In the genomic region with DNA sequence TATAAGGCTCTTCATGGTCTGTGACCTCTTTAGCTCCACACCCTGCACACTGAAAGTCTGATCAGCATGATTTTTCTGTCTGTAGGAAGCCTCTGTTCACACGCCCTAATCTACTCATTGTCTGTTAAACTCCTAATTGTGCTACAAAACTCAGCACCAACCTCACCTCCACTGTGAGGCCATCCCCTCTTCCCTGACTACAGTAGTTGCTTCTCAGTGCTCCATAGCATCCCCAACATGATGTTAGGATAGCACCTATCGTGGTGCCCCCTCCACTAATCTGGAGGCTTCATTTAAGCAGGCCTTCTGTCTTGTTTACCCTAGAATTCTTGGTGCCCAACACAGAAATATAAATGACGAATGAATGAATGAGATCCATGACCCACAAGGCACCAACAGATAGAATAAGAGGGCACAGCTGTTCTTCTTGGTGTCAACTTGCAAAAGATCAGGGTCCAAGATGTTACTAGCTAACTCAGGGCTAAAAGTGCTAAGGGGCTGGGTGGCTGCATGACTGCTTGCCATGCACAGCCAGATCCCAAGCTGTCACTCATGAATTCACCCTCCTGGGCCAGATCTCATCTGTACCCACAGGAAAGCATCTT, we compare ENCODE assay signal across 15 cellular contexts. TPM values are rescaled to one million over a fixed set of nuclear protein-coding genes. Genes with fewer than 3 reads are reported as not detected.
A peak's percentile ranks its signal among the peaks of the same experiment; 100 is the strongest.
DNase-seq lines count a peak whose midpoint lies in the region; ATAC-seq, FAIRE-seq and TF ChIP-seq lines count a peak whose summit lies in the region.
"Had no signal": no experiment of that assay in that cellular context is flagged by ENCODE, and none has a peak within 500 bp of the region (broad histone marks: within the 10 kb centered on the region; RNA-seq: fewer than 3 reads in every experiment).

No MANE protein-coding gene starts in this region.

- no peak for TF ChIP-seq RAD21 in HCT116 (IDR thresholded peaks at IDR 0.05; ENCODE audit: low read depth)

- RAD21 ChIA-PET in HCT116 (lab: Charles Lee; ENCODE audit: low non-redundant PET in 1 of 2, low total read pairs in 2 of 2, uncharacterized antibody in 2 of 2, unreplicated experiment in 2 of 2): no interaction called here

- no peaks in the 10 kb centered on the region for H3K36me3 ChIP-seq in CD8-positive, alpha-beta T cell (ENCODE audit: insufficient read depth, low read length)
- 0 out of 4 replicates have a peak, but pooled peaks cover 0 to 6% of the 10 kb centered on the region in 2 experiments for H3K36me3 ChIP-seq in HCT116 (ENCODE audit: control insufficient read depth in 1 of 2, insufficient read depth in 2 of 2, low read length in 2 of 2)

- H3K4me3 ChIP-seq in CD8-positive, alpha-beta T cell (ENCODE audit: low read depth, low read length): no peak overlapping the region
- no peak overlapping the region for H3K4me3 ChIP-seq in HCT116 (replicated peaks in 1 of 2; ENCODE audit: low read depth in 1 of 2, low read length in 2 of 2)
- H3K4me3 ChIP-seq: SK-N-MC, testis had no signal

- no peaks in the 10 kb centered on the region for H3K9me2 ChIP-seq in HCT116 (ENCODE audit: insufficient read depth)

- H3K9me3 ChIP-seq in CD8-positive, alpha-beta T cell (ENCODE audit: low read length): no peaks in the 10 kb centered on the region
- H3K9me3 ChIP-seq in HCT116 (ENCODE audit: control insufficient read depth in 1 of 2, insufficient read depth in 1 of 2, low read depth in 1 of 2, low read length in 2 of 2): no peaks in the 10 kb centered on the region
- H3K9me3 ChIP-seq: testis had no signal

- CTCF ChIA-PET in CD8-positive, alpha-beta T cell (lab: Charles Lee): interaction anchor here (1.7 kb wide), 1 partner anchor 10 kb away, joined by 4 read pairs; no protein-coding TSS in a partner anchor
- CTCF ChIA-PET in HCT116 (lab: Charles Lee): interaction anchor here (0.6 kb wide), 1 partner anchor 39 kb away, joined by 3 read pairs; no protein-coding TSS in a partner anchor
- CTCF ChIA-PET in activated CD8-positive, alpha-beta T cell treated with anti-CD3 and anti-CD28 coated beads for 36 hours (lab: Charles Lee): interaction anchor here (1.0 to 3.1 kb wide), 3 partner anchors 9 to 40 kb away, joined by 3 to 10 read pairs (median 6); no protein-coding TSS in a partner anchor

- TF ChIP-seq CTCF in CD8-positive, alpha-beta T cell (IDR thresholded peaks at IDR 0.05): no peak
- TF ChIP-seq CTCF in HCT116 (IDR thresholded peaks at IDR 0.05 in 2 of 3, conservative IDR thresholded peaks at IDR 0.05 in 1 of 3; ENCODE audit: borderline replicate concordance in 1 of 3, insufficient read depth in 1 of 3, low read depth in 2 of 3, low read length in 2 of 3): no peak
- no peak for TF ChIP-seq CTCF in activated CD8-positive, alpha-beta T cell treated with anti-CD3 and anti-CD28 coated beads for 36 hours (IDR thresholded peaks at IDR 0.05)

- no peak for DNase-seq in CD8-positive, alpha-beta T cell
- no peak for DNase-seq in HCT116 (ENCODE audit: low read depth, low spot score)
- peak; percentile 56 for DNase-seq in activated CD8-positive, alpha-beta T cell treated with anti-CD3 and anti-CD28 coated beads for 36 hours
- peak; percentile 61 for DNase-seq in myocyte (ENCODE audit: low read depth)
- DNase-seq in GM12891 (ENCODE audit: insufficient read length, low spot score): no peak
- no peak for DNase-seq in substantia nigra (lab: John Stamatoyannopoulos, UW)
- DNase-seq: activated gamma-delta T cell treated with Interleukin-2 at 50 U/mL for 16 hours, GF-D8, NCI-H1694, right cardiac atrium, testis had no signal

- no peak overlapping the region for H2AFZ ChIP-seq in HCT116 (ENCODE audit: low read depth, low read length, poor library complexity, severe bottlenecking)

- H3K27me3 ChIP-seq in CD8-positive, alpha-beta T cell (ENCODE audit: insufficient read depth, low read length): no peaks in the 10 kb centered on the region
- H3K27me3 ChIP-seq in HCT116 (ENCODE audit: insufficient read depth, low read length): no peaks in the 10 kb centered on the region
- H3K27me3 ChIP-seq: testis had no signal

- intact Hi-C loops in CD8-positive, alpha-beta T cell (cut with DNase I, micrococcal nuclease): no loop called here
- intact Hi-C loops in HCT116 (cut with micrococcal nuclease): no loop called here
- intact Hi-C loops in activated CD8-positive, alpha-beta T cell treated with anti-CD3 and anti-CD28 coated beads for 36 hours (cut with micrococcal nuclease): no loop called here

- H3K9me3 Mint-ChIP-seq in CD8-positive, alpha-beta T cell: no peaks in the 10 kb centered on the region
- H3K9me3 Mint-ChIP-seq in activated CD8-positive, alpha-beta T cell treated with anti-CD3 and anti-CD28 coated beads for 36 hours: no peaks in the 10 kb centered on the region
- H3K9me3 Mint-ChIP-seq: mesothelial cell of epicardium had no signal

- H3K4me1 ChIP-seq in CD8-positive, alpha-beta T cell (ENCODE audit: insufficient read depth, low read length): peaks cover 4% of the 10 kb centered on the region
- peaks cover 5 to 23% of the 10 kb centered on the region in 2 experiments for H3K4me1 ChIP-seq in HCT116 (ENCODE audit: control insufficient read depth in 1 of 2, insufficient read depth in 2 of 2, low read length in 2 of 2)

- no peaks in the 10 kb centered on the region for H4K20me1 ChIP-seq in HCT116 (ENCODE audit: insufficient read depth)

- TF ChIP-seq POLR2A in HCT116 (IDR thresholded peaks at IDR 0.05; ENCODE audit: borderline replicate concordance, extremely low read depth, insufficient read depth, insufficient read length) (no peak), GM12891 (IDR thresholded peaks at IDR 0.05; ENCODE audit: low read depth, low read length) (no peak)

- H3K79me2 ChIP-seq in HCT116 (ENCODE audit: insufficient read depth, low read length): no peaks in the 10 kb centered on the region

- H3K36me3 Mint-ChIP-seq in CD8-positive, alpha-beta T cell: no peaks in the 10 kb centered on the region
- H3K36me3 Mint-ChIP-seq in activated CD8-positive, alpha-beta T cell treated with anti-CD3 and anti-CD28 coated beads for 36 hours (ENCODE audit: low read depth): no peaks in the 10 kb centered on the region
- H3K36me3 Mint-ChIP-seq: mesothelial cell of epicardium had no signal

- POLR2A ChIA-PET in CD8-positive, alpha-beta T cell (lab: Charles Lee): no interaction called here
- POLR2A ChIA-PET in HCT116 (lab: Charles Lee): no interaction called here
- POLR2A ChIA-PET in activated CD8-positive, alpha-beta T cell treated with anti-CD3 and anti-CD28 coated beads for 36 hours (lab: Charles Lee): interaction anchor here (0.6 to 1.2 kb wide), 4 partner anchors 15 to 117 kb away, joined by 3 to 4 read pairs (median 3); no protein-coding TSS in a partner anchor

- H3K27ac Mint-ChIP-seq in CD8-positive, alpha-beta T cell: peak overlapping the region; percentile 6
- H3K27ac Mint-ChIP-seq in activated CD8-positive, alpha-beta T cell treated with anti-CD3 and anti-CD28 coated beads for 36 hours: peak overlapping the region; percentile 51
- H3K27ac Mint-ChIP-seq: mesothelial cell of epicardium had no signal

- no TSS peak for BruUV-seq in HCT116 (replicated peaks; lab: Mats Ljungman, UMichigan)

- FAIRE-seq in GM12891 (lab: Jason Lieb, UNC): no peak
- FAIRE-seq: TTC549 had no signal

- ATAC-seq in CD8-positive, alpha-beta T cell: no peak
- 0 out of 2 replicates have a peak, but pooled peaks have one; percentile 2 for ATAC-seq in HCT116
- ATAC-seq in activated CD8-positive, alpha-beta T cell treated with anti-CD3 and anti-CD28 coated beads for 36 hours: no peak
- ATAC-seq in HG03378 (IDR thresholded peaks at IDR 0.05; ENCODE audit: unreplicated experiment): no peak
- ATAC-seq: right cardiac atrium had no signal

- no peak overlapping the region for H3K27ac ChIP-seq in CD8-positive, alpha-beta T cell (ENCODE audit: low read depth, low read length)
- H3K27ac ChIP-seq in HCT116 (ENCODE audit: low read depth, low read length) (no peak overlapping the region), substantia nigra (ENCODE audit: low read depth, low read length, poor library complexity, severe bottlenecking) (no peak overlapping the region)
- H3K27ac ChIP-seq: SK-N-MC, testis had no signal

- peak overlapping the region; percentile 51 for H3K4me2 ChIP-seq in HCT116 (ENCODE audit: low read length)

- no peaks in the 10 kb centered on the region for H3K27me3 Mint-ChIP-seq in CD8-positive, alpha-beta T cell (ENCODE audit: low read depth)
- H3K27me3 Mint-ChIP-seq in activated CD8-positive, alpha-beta T cell treated with anti-CD3 and anti-CD28 coated beads for 36 hours: peaks cover 15% of the 10 kb centered on the region

- H3K9ac ChIP-seq in HCT116 (ENCODE audit: low read length): no peak overlapping the region

- H3K4me1 Mint-ChIP-seq in CD8-positive, alpha-beta T cell (ENCODE audit: low read depth): peaks cover 18% of the 10 kb centered on the region
- H3K4me1 Mint-ChIP-seq in activated CD8-positive, alpha-beta T cell treated with anti-CD3 and anti-CD28 coated beads for 36 hours (ENCODE audit: low read depth): peaks cover 43% of the 10 kb centered on the region

- no peak overlapping the region for H3K4me3 Mint-ChIP-seq in CD8-positive, alpha-beta T cell
- H3K4me3 Mint-ChIP-seq in activated CD8-positive, alpha-beta T cell treated with anti-CD3 and anti-CD28 coated beads for 36 hours: no peak overlapping the region
- H3K4me3 Mint-ChIP-seq: mesothelial cell of epicardium had no signal

TF ChIP-seq in HCT116, 20 proteins besides CTCF, POLR2A, EP300 and RAD21:
- no peak for TF ChIP-seq POLR2AphosphoS5 (IDR thresholded peaks at IDR 0.05; ENCODE audit: low read depth, low read length)
- no peak for TF ChIP-seq ZFX (IDR thresholded peaks at IDR 0.05)
- TF ChIP-seq, protein P1, sequence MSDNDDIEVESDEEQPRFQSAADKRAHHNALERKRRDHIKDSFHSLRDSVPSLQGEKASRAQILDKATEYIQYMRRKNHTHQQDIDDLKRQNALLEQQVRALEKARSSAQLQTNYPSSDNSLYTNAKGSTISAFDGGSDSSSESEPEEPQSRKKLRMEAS (IDR thresholded peaks at IDR 0.05): no peak

TF ChIP-seq in GM12891, 5 proteins besides CTCF, POLR2A, EP300 and RAD21:
- TF ChIP-seq PAX5 (IDR thresholded peaks at IDR 0.05; ENCODE audit: insufficient read depth, low read length, severe bottlenecking) (no peak), POLR2AphosphoS5 (IDR thresholded peaks at IDR 0.05; ENCODE audit: low read depth, low read length) (no peak), SPI1 (IDR thresholded peaks at IDR 0.05; ENCODE audit: low read depth, low read length) (no peak), POU2F2 (IDR thresholded peaks at IDR 0.05; ENCODE audit: low read depth, low read length) (no peak)

RNA-seq across cellular contexts. Expression of gene HEG1, which starts 55.2 kb away (rescaled TPM):
- 10 to 100 TPM; 20.8 to 21.5 TPM for total RNA-seq in CD8-positive, alpha-beta T cell
- total RNA-seq in HCT116 (2021; ENCODE audit: unreplicated experiment) (2.6 TPM), myocyte (26.1 and 32.4 TPM in 2 replicates)
- 0.60 and 0.87 TPM in 2 replicates for polyA plus RNA-seq in HCT116 (2012)
- total RNA-seq in activated CD8-positive, alpha-beta T cell treated with anti-CD3 and anti-CD28 coated beads for 36 hours: 10 to 100 TPM; 24.5 to 25.8 TPM
- 44.7 TPM for polyA plus RNA-seq in myocyte (2012)
- 11.3 TPM for polyA plus RNA-seq in GM12891 (2012; ENCODE audit: low read depth, missing spikeins)

Comparison
In these comparisons a context has a peak if more than half of its experiments do, and no peak if none do; other contexts are left out.
1. DNase-seq: peak in activated CD8-positive, alpha-beta T cell treated with anti-CD3 and anti-CD28 coated beads for 36 hours (single experiment) and myocyte (single experiment); none in CD8-positive, alpha-beta T cell (0 of 7), HCT116 (single experiment), GM12891 (single experiment) and substantia nigra (0 of 49).